Comparison of ENCODE assay signal across 16 cellular contexts in genomic region chr7:65846008-65846570, GRCh38.
"Had no signal": no experiment of that assay in that cellular context is flagged by ENCODE, and none has a peak within 500 bp of the region (broad histone marks: within the 10 kb centered on the region; RNA-seq: fewer than 3 reads in every experiment).

No MANE protein-coding gene starts in this region.

- H3K36me3 ChIP-seq: esophagus squamous epithelium, gastroesophageal sphincter, sigmoid colon, tibial artery had no signal

- H3K27ac ChIP-seq: esophagus squamous epithelium, gastroesophageal sphincter, sigmoid colon, skin epidermis, tibial artery had no signal

- ATAC-seq: gastroesophageal sphincter; left cardiac atrium; left ventricle myocardium superior; naive thymus-derived CD4-positive, alpha-beta T cell; stimulated activated naive CD8-positive, alpha-beta T cell treated with anti-CD3 and anti-CD28 coated beads, Interleukin-15, Interleukin-2, amounts not matched to agents 100 U/mL and 50 U/mL, for 24 hours had no signal

- H3K4me3 ChIP-seq: esophagus squamous epithelium, gastroesophageal sphincter, sigmoid colon, skin epidermis, tibial artery had no signal

- H3K27me3 ChIP-seq: esophagus squamous epithelium, gastroesophageal sphincter, sigmoid colon, tibial artery had no signal

- H3K4me1 ChIP-seq: esophagus squamous epithelium, gastroesophageal sphincter, sigmoid colon, tibial artery had no signal

- H3K9me3 ChIP-seq: esophagus squamous epithelium, gastroesophageal sphincter, sigmoid colon, tibial artery had no signal

- DNase-seq: cerebellar nuclear complex; esophagus squamous epithelium; foreskin fibroblast; glutamatergic neuron; kidney; left cardiac atrium; left ventricle myocardium superior; mesendoderm; naive thymus-derived CD4-positive, alpha-beta T cell; nephron progenitor cell; sigmoid colon; stimulated activated CD4-positive, alpha-beta T cell treated with anti-CD3 and anti-CD28 coated beads, Interleukin-12 subunit alpha, Interleukin-12 subunit beta, amount 100 ng/mL, for 4 hours; stimulated activated naive CD8-positive, alpha-beta T cell treated with anti-CD3 and anti-CD28 coated beads, Interleukin-15, Interleukin-2, amounts not matched to agents 100 U/mL and 50 U/mL, for 24 hours; tibial artery had no signal
